In the genomic region with DNA sequence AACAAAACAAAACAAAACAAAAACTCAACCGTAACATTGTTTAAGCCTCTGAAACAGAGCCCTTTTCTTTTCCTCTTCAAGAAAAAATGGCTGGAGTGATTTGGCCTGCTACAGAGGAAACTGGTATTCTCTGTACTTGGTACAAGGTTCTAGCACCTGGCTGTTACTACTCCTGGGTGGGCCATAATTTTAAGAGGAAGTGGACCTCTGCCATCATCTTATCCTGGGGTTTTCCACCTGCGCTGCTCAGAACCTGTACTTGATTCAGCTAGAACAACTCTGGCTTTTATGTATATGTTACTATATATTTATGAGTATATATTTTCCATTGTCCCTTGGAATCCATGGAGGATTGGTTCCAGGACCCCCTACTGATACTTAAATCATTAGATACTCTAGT, we compare ENCODE assay signal across 20 cellular contexts.
"Had no signal": no experiment of that assay in that cellular context is flagged by ENCODE, and none has a peak within 500 bp of the region (broad histone marks: within the 10 kb centered on the region; RNA-seq: fewer than 3 reads in every experiment).

No MANE protein-coding gene starts in this region.

- DNase-seq: Karpas-422, KG1, MG63, NCI-H1092 treated with DMSO at 0.1 percent for 48 hours, NCI-H1436, NCI-H187, NCI-H2029, NCI-H2081 treated with DMSO at 0.1 percent for 48 hours, NCI-H2171, NCI-H226, NCI-H446, NCI-H510A, NCI-H524 treated with DMSO at 0.1 percent for 48 hours, NCI-H69, NCI-H774, PC-3, SHP77 had no signal

- H3K27me3 ChIP-seq: MG63 had no signal

- H3K36me3 ChIP-seq: MG63 had no signal

- H3K9me3 ChIP-seq: MG63 had no signal

- H3K27ac ChIP-seq: RWPE1 had no signal

- H3K4me3 ChIP-seq: MG63 had no signal

- ATAC-seq: Panc1, PC-3, SK-N-SH treated with all-trans-retinoic acid at 6 μM for 48 hours had no signal
